5 cellular contexts compared by ENCODE assay signal in genomic region chr4:74529284-74530041, GRCh38.
"Had no signal": no experiment of that assay in that cellular context is flagged by ENCODE, and none has a peak within 500 bp of the region (broad histone marks: within the 10 kb centered on the region; RNA-seq: fewer than 3 reads in every experiment).

No MANE protein-coding gene starts in this region.

- ATAC-seq: effector memory CD8-positive, alpha-beta T cell had no signal

- H3K27me3 ChIP-seq: thyroid gland, vagina had no signal

- H3K4me1 ChIP-seq: thyroid gland, vagina had no signal

- H3K4me3 ChIP-seq: thyroid gland, vagina had no signal

- H3K9me3 ChIP-seq: thyroid gland, vagina had no signal

- H3K27ac ChIP-seq: thyroid gland, vagina had no signal

- H3K36me3 ChIP-seq: thyroid gland, vagina had no signal

- DNase-seq: activated CD4-positive, alpha-beta T cell treated with anti-CD3 and anti-CD28 coated beads for 48 hours; activated naive CD4-positive, alpha-beta T cell treated with anti-CD3 and anti-CD28 coated beads for 36 hours; effector memory CD8-positive, alpha-beta T cell; thyroid gland had no signal
